8 cellular contexts compared by ENCODE assay signal in genomic region chr2:219298759-219299371, GRCh38. TPM values are rescaled to one million over a fixed set of nuclear protein-coding genes. Genes with fewer than 3 reads are reported as not detected.
DNase-seq lines count a peak whose midpoint lies in the region; ATAC-seq and TF ChIP-seq lines count a peak whose summit lies in the region.

No MANE protein-coding gene starts in this region.

- H3K27me3 Mint-ChIP-seq in activated T-cell treated with anti-CD3 and anti-CD28 coated beads, Interleukin-2, amount 50 U/mL, for 24 hours, result peaks cover 21% of the 10 kb centered on the region
- H3K27me3 Mint-ChIP-seq in nephron progenitor cell (ENCODE audit: low read depth, poor library complexity), result peaks cover 82% of the 10 kb centered on the region
- H3K27me3 Mint-ChIP-seq in stimulated activated naive CD8-positive, alpha-beta T cell treated with anti-CD3 and anti-CD28 coated beads, Interleukin-15, Interleukin-2, amounts not matched to agents 100 ng/mL and 50 ng/mL, for 24 hours, result peaks cover 28% of the 10 kb centered on the region

- TF ChIP-seq CTCF in C4-2B (conservative IDR thresholded peaks at IDR 0.05), result peak; percentile 96
- peak; percentile 96 to 99 (median 98) for TF ChIP-seq CTCF in Peyer's patch (IDR thresholded peaks at IDR 0.05)
- TF ChIP-seq CTCF in fibroblast of lung (conservative IDR thresholded peaks at IDR 0.05 in 1 of 2, IDR thresholded peaks at IDR 0.05 in 1 of 2; ENCODE audit: low read depth in 1 of 2, low read length in 2 of 2), result peak; percentile 95 to 99
- TF ChIP-seq CTCF in nephron progenitor cell (IDR thresholded peaks at IDR 0.05), result peak; percentile 99

- ATAC-seq in GM19395 (IDR thresholded peaks at IDR 0.05; ENCODE audit: unreplicated experiment), result peak; percentile 58

- no peaks in the 10 kb centered on the region for H3K79me2 ChIP-seq in fibroblast of lung (ENCODE audit: control insufficient read depth, insufficient read depth, low read length)

- H3K27ac Mint-ChIP-seq in activated T-cell treated with anti-CD3 and anti-CD28 coated beads, Interleukin-2, amount 50 U/mL, for 24 hours, result no peak overlapping the region
- no peak overlapping the region for H3K27ac Mint-ChIP-seq in nephron progenitor cell
- no peak overlapping the region for H3K27ac Mint-ChIP-seq in stimulated activated naive CD8-positive, alpha-beta T cell treated with anti-CD3 and anti-CD28 coated beads, Interleukin-15, Interleukin-2, amounts not matched to agents 100 ng/mL and 50 ng/mL, for 24 hours

- H3K9me3 Mint-ChIP-seq in activated T-cell treated with anti-CD3 and anti-CD28 coated beads, Interleukin-2, amount 50 U/mL, for 24 hours, result no peaks in the 10 kb centered on the region
- no peaks in the 10 kb centered on the region for H3K9me3 Mint-ChIP-seq in nephron progenitor cell
- H3K9me3 Mint-ChIP-seq in stimulated activated naive CD8-positive, alpha-beta T cell treated with anti-CD3 and anti-CD28 coated beads, Interleukin-15, Interleukin-2, amounts not matched to agents 100 ng/mL and 50 ng/mL, for 24 hours, result no peaks in the 10 kb centered on the region

- H3K4me3 ChIP-seq in Jurkat, Clone E6-1 (ENCODE audit: low read length), result no peak overlapping the region
- H3K4me3 ChIP-seq in Peyer's patch, result no peak overlapping the region
- H3K4me3 ChIP-seq in fibroblast of lung (replicated peaks in 1 of 4; ENCODE audit: control extremely low read depth in 1 of 4, insufficient read depth in 1 of 4, low read depth in 3 of 4, low read length in 4 of 4), result no peak overlapping the region

- peak; percentile 56 for DNase-seq in Jurkat, Clone E6-1 (ENCODE audit: low read depth, low spot score)
- DNase-seq in Peyer's patch (peak; percentile 87 to 96 (median 92)), fibroblast of lung (ENCODE audit: low read depth in 2 of 2) (peak; percentile 48 to 79), nephron progenitor cell (peak; percentile 95)
- peak; percentile 95 for DNase-seq in activated T-cell treated with anti-CD3 and anti-CD28 coated beads, Interleukin-2, amount 50 U/mL, for 24 hours

- TF ChIP-seq POLR2A in Peyer's patch (IDR thresholded peaks at IDR 0.05), result no peak

- H3K9ac ChIP-seq in fibroblast of lung (ENCODE audit: insufficient read depth, low read length), result no peak overlapping the region

- H3K36me3 ChIP-seq in Peyer's patch (no peaks in the 10 kb centered on the region), fibroblast of lung (ENCODE audit: control insufficient read depth, insufficient read depth, low read length) (no peaks in the 10 kb centered on the region)

- H3K4me1 ChIP-seq in Peyer's patch, result peaks cover 0 to 4% (median 0%) of the 10 kb centered on the region in 4 donors
- peaks cover 3% of the 10 kb centered on the region for H3K4me1 ChIP-seq in fibroblast of lung (ENCODE audit: control insufficient read depth, extremely low read depth, insufficient read depth, low read length)

- H4K20me1 ChIP-seq in fibroblast of lung (ENCODE audit: control insufficient read depth, extremely low read depth, insufficient read depth, low read length), result no peaks in the 10 kb centered on the region

- H3K4me3 Mint-ChIP-seq in activated T-cell treated with anti-CD3 and anti-CD28 coated beads, Interleukin-2, amount 50 U/mL, for 24 hours, result no peak overlapping the region
- peak overlapping the region; percentile 18 for H3K4me3 Mint-ChIP-seq in nephron progenitor cell
- peak overlapping the region; percentile 57 for H3K4me3 Mint-ChIP-seq in stimulated activated naive CD8-positive, alpha-beta T cell treated with anti-CD3 and anti-CD28 coated beads, Interleukin-15, Interleukin-2, amounts not matched to agents 100 ng/mL and 50 ng/mL, for 24 hours

- H3K4me1 Mint-ChIP-seq in activated T-cell treated with anti-CD3 and anti-CD28 coated beads, Interleukin-2, amount 50 U/mL, for 24 hours (ENCODE audit: low read depth), result peaks cover 29% of the 10 kb centered on the region
- H3K4me1 Mint-ChIP-seq in nephron progenitor cell, result peaks cover 7% of the 10 kb centered on the region
- peaks cover 27% of the 10 kb centered on the region for H3K4me1 Mint-ChIP-seq in stimulated activated naive CD8-positive, alpha-beta T cell treated with anti-CD3 and anti-CD28 coated beads, Interleukin-15, Interleukin-2, amounts not matched to agents 100 ng/mL and 50 ng/mL, for 24 hours (ENCODE audit: low read depth)

- no peaks in the 10 kb centered on the region for H3K9me3 ChIP-seq in Peyer's patch
- H3K9me3 ChIP-seq in fibroblast of lung (ENCODE audit: control insufficient read depth, insufficient read depth, low read depth, low read length), result no peaks in the 10 kb centered on the region

- H3K4me2 ChIP-seq in fibroblast of lung (ENCODE audit: extremely low read depth, insufficient read depth, low read length), result no peak overlapping the region

- H3K27ac ChIP-seq in C4-2B (no peak overlapping the region), Peyer's patch (no peak overlapping the region), fibroblast of lung (ENCODE audit: insufficient read depth, low read length) (no peak overlapping the region)

- no peak overlapping the region for H2AFZ ChIP-seq in fibroblast of lung (ENCODE audit: low read length)

- H3K27me3 ChIP-seq in Peyer's patch (no peaks in the 10 kb centered on the region), fibroblast of lung (ENCODE audit: control insufficient read depth, insufficient read depth, low read length) (peaks cover 15% of the 10 kb centered on the region)

- no peaks in the 10 kb centered on the region for H3K36me3 Mint-ChIP-seq in activated T-cell treated with anti-CD3 and anti-CD28 coated beads, Interleukin-2, amount 50 U/mL, for 24 hours (ENCODE audit: low read depth)
- no peaks in the 10 kb centered on the region for H3K36me3 Mint-ChIP-seq in nephron progenitor cell (ENCODE audit: low read depth)
- H3K36me3 Mint-ChIP-seq in stimulated activated naive CD8-positive, alpha-beta T cell treated with anti-CD3 and anti-CD28 coated beads, Interleukin-15, Interleukin-2, amounts not matched to agents 100 ng/mL and 50 ng/mL, for 24 hours (ENCODE audit: low read depth), result no peaks in the 10 kb centered on the region

RNA-seq across cellular contexts. Expression of gene PTPRN, which starts 10.3 kb away (rescaled TPM):
- polyA plus RNA-seq in Jurkat, Clone E6-1 (2012; ENCODE audit: insufficient read depth, insufficient read length), result not detected
- total RNA-seq in Peyer's patch (1 to 10 TPM in 2 of 4 donors, under 1 TPM in 1, not detected in 1; 0.88 to 4.9 (median 2.3) TPM), fibroblast of lung (3.5 and 10.8 TPM in 2 replicates)
- 0.28 and 0.55 TPM in 2 replicates for polyA plus RNA-seq in fibroblast of lung
- polyA plus RNA-seq in fibroblast of lung (2012), result 1.3 and 1.4 TPM in 2 replicates
- polyA minus RNA-seq in fibroblast of lung (ENCODE audit: low replicate concordance), result 0.93 and 0.94 TPM in 2 replicates

RNA-seq across cellular contexts. Expression of gene DNAJB2, which starts 19.7 kb away (rescaled TPM):
- 22.2 TPM for polyA plus RNA-seq in Jurkat, Clone E6-1 (2012; ENCODE audit: insufficient read depth, insufficient read length)
- 10 to 100 TPM; 34.7 to 69.4 (median 58.3) TPM for total RNA-seq in Peyer's patch
- total RNA-seq in fibroblast of lung, result 55.2 and 81.3 TPM in 2 replicates
- polyA plus RNA-seq in fibroblast of lung, result 24.9 and 29.8 TPM in 2 replicates
- 41.3 and 41.7 TPM in 2 replicates for polyA plus RNA-seq in fibroblast of lung (2012)
- polyA minus RNA-seq in fibroblast of lung (ENCODE audit: low replicate concordance), result 72.4 and 88.4 TPM in 2 replicates

RNA-seq across cellular contexts. Expression of gene RESP18, which starts 33.7 kb away (rescaled TPM):
- not detected for polyA plus RNA-seq in Jurkat, Clone E6-1 (2012; ENCODE audit: insufficient read depth, insufficient read length)
- total RNA-seq in Peyer's patch, result not detected
- not detected in 2 replicates for total RNA-seq in fibroblast of lung
- polyA plus RNA-seq in fibroblast of lung, result not detected in 2 replicates
- polyA plus RNA-seq in fibroblast of lung (2012), result not detected in 2 replicates
- not detected in 2 replicates for polyA minus RNA-seq in fibroblast of lung (ENCODE audit: low replicate concordance)

RNA-seq across cellular contexts. Expression of gene TUBA4A, which starts 45.1 kb away (rescaled TPM):
- 8.2 TPM for polyA plus RNA-seq in Jurkat, Clone E6-1 (2012; ENCODE audit: insufficient read depth, insufficient read length)
- total RNA-seq in Peyer's patch (100 to 1,000 TPM in 3 of 4 donors, 10 to 100 TPM in 1; 49.5 to 137 (median 129) TPM), fibroblast of lung (5.6 and 7.7 TPM in 2 replicates)
- 14.7 and 34.2 TPM in 2 replicates for polyA plus RNA-seq in fibroblast of lung
- polyA plus RNA-seq in fibroblast of lung (2012), result 9.0 and 21.6 TPM in 2 replicates
- 32.2 and 48.9 TPM in 2 replicates for polyA minus RNA-seq in fibroblast of lung (ENCODE audit: low replicate concordance)

RNA-seq across cellular contexts. Expression of gene TUBA4B, which starts 45.8 kb away (rescaled TPM):
- polyA plus RNA-seq in Jurkat, Clone E6-1 (2012; ENCODE audit: insufficient read depth, insufficient read length), result not detected
- not detected for total RNA-seq in Peyer's patch
- total RNA-seq in fibroblast of lung, result not detected in 2 replicates
- not detected in 2 replicates for polyA plus RNA-seq in fibroblast of lung
- not detected in 2 replicates for polyA plus RNA-seq in fibroblast of lung (2012)
- polyA minus RNA-seq in fibroblast of lung (ENCODE audit: low replicate concordance), result not detected in 2 replicates
